25 cellular contexts compared by ENCODE assay signal in the genomic region with DNA sequence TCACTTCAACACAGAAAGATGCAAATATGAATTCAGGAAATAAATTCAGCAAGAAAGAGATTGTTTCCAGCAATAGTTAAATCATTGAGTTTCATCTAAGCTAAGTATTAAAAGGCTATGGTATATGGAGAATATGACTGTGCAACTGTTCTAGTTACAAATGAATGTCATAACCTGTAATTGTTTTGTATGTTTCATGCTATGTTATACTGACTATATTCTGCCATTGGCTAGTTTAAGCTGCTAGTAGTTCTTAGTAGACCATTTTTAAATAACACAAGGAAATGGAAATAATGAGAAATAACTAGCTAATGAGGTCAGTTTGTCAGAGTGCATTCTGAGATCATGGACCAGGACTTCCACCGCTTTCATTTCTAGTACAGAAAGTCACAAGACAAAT.
DNase-seq lines count a peak whose midpoint lies in the region; ATAC-seq, FAIRE-seq and TF ChIP-seq lines count a peak whose summit lies in the region.
"Had no signal": no experiment of that assay in that cellular context is flagged by ENCODE, and none has a peak within 500 bp of the region (broad histone marks: within the 10 kb centered on the region; RNA-seq: fewer than 3 reads in every experiment).

No MANE protein-coding gene starts in this region.

- no peak overlapping the region for H3K4me3 ChIP-seq in ACC112 (ENCODE audit: low read depth, low read length)
- no peak overlapping the region for H3K4me3 ChIP-seq in Loucy (ENCODE audit: low read length, poor library complexity, severe bottlenecking)
- H3K4me3 ChIP-seq in astrocyte (ENCODE audit: insufficient read depth, low read depth, low read length) = no peak overlapping the region
- no peak overlapping the region for H3K4me3 ChIP-seq in MG63
- H3K4me3 ChIP-seq: BLaER1 treated with 17β-estradiol and CSF1 and Interleukin-3, amounts not matched to agents 10 nM and 100 nM; GM23338 had no signal

- H3K9ac ChIP-seq in Loucy (ENCODE audit: low read depth, low read length, poor library complexity, severe bottlenecking) (no peak overlapping the region), astrocyte (ENCODE audit: low read length) (no peak overlapping the region)
- H3K9ac ChIP-seq: BLaER1 treated with 17β-estradiol and CSF1 and Interleukin-3, amounts not matched to agents 10 nM and 100 nM; KMS-11; SK-N-SH had no signal

- H3K4me1 ChIP-seq in ACC112 (ENCODE audit: control insufficient read depth, insufficient read depth, low read length, unreplicated experiment) = no peaks in the 10 kb centered on the region
- peaks cover 8% of the 10 kb centered on the region for H3K4me1 ChIP-seq in Loucy (ENCODE audit: insufficient read depth, low read length, poor library complexity, severe bottlenecking)
- no peaks in the 10 kb centered on the region for H3K4me1 ChIP-seq in astrocyte (ENCODE audit: insufficient read depth, low read length)

- H3K27me3 ChIP-seq in ACC112 (ENCODE audit: insufficient read depth, low read length) (no peaks in the 10 kb centered on the region), Loucy (ENCODE audit: insufficient read depth, low read length, poor library complexity, severe bottlenecking) (no peaks in the 10 kb centered on the region), astrocyte (ENCODE audit: insufficient read depth, low read length) (no peaks in the 10 kb centered on the region), MG63 (no peaks in the 10 kb centered on the region)
- H3K27me3 ChIP-seq: BLaER1 treated with 17β-estradiol and CSF1 and Interleukin-3, amounts not matched to agents 10 nM and 100 nM had no signal

- H4K20me1 ChIP-seq in Loucy (ENCODE audit: insufficient read depth, low read length, poor library complexity, severe bottlenecking) = no peaks in the 10 kb centered on the region
- H4K20me1 ChIP-seq in astrocyte (ENCODE audit: insufficient read depth, low read length) = no peaks in the 10 kb centered on the region
- H4K20me1 ChIP-seq: BLaER1 treated with 17β-estradiol and CSF1 and Interleukin-3, amounts not matched to agents 10 nM and 100 nM had no signal

- DNase-seq in astrocyte (ENCODE audit: low read depth) (no peak), NCI-H2171 (lab: John Stamatoyannopoulos, UW) (no peak), MG63 (no peak)
- no peak for DNase-seq in stimulated activated effector memory CD8-positive, alpha-beta T cell treated with anti-CD3 and anti-CD28 coated beads, Interleukin-12 subunit alpha, Interleukin-12 subunit beta, amount 100 ng/mL, for 72 hours (ENCODE audit: low spot score in 2 of 2)
- no peak for DNase-seq in activated CD4-positive, alpha-beta memory T cell treated with anti-CD3 and anti-CD28 coated beads, Interleukin-2, amount 10 ng/mL, durations not matched to agents 7 days and 5 days
- DNase-seq: AML-193; CD4-positive, alpha-beta T cell; H9; NCI-H1092 treated with DMSO at 0.1 percent for 48 hours; NCI-H1436; NCI-H187; NCI-H2081 treated with DMSO at 0.1 percent for 48 hours; NCI-H446; NCI-H524 treated with DMSO at 0.1 percent for 48 hours; NCI-H774; SK-N-SH had no signal

- H3K27me3 Mint-ChIP-seq in astrocyte (ENCODE audit: low read depth, unreplicated experiment) = no peaks in the 10 kb centered on the region
- H3K27me3 Mint-ChIP-seq in activated CD4-positive, alpha-beta memory T cell treated with anti-CD3 and anti-CD28 coated beads, Interleukin-2, amount 10 ng/mL, durations not matched to agents 7 days and 5 days = no peaks in the 10 kb centered on the region
- H3K27me3 Mint-ChIP-seq: CD4-positive, alpha-beta T cell had no signal

- H3K36me3 ChIP-seq in ACC112 (ENCODE audit: insufficient read depth, low read length) (no peaks in the 10 kb centered on the region), Loucy (ENCODE audit: insufficient read depth, low read length) (no peaks in the 10 kb centered on the region), astrocyte (ENCODE audit: insufficient read depth, low read length) (no peaks in the 10 kb centered on the region), MG63 (no peaks in the 10 kb centered on the region)
- H3K36me3 ChIP-seq: BLaER1 treated with 17β-estradiol and CSF1 and Interleukin-3, amounts not matched to agents 10 nM and 100 nM had no signal

- ATAC-seq in stimulated activated effector memory CD8-positive, alpha-beta T cell treated with anti-CD3 and anti-CD28 coated beads, Interleukin-12 subunit alpha, Interleukin-12 subunit beta, amount 100 ng/mL, for 72 hours = peak; percentile 53
- ATAC-seq: GM23338 had no signal

- peak overlapping the region; percentile 15 for H2AFZ ChIP-seq in ACC112 (ENCODE audit: low read length, unreplicated experiment)
- H2AFZ ChIP-seq in Loucy (ENCODE audit: low read length) = 0 out of 2 replicates have a peak overlapping the region, but pooled peaks have one; percentile 66
- no peak overlapping the region for H2AFZ ChIP-seq in astrocyte (ENCODE audit: low read depth, low read length)
- H2AFZ ChIP-seq: GM23338 had no signal

- no peak overlapping the region for H3K4me3 Mint-ChIP-seq in astrocyte (ENCODE audit: unreplicated experiment)
- no peak overlapping the region for H3K4me3 Mint-ChIP-seq in stimulated activated effector memory CD8-positive, alpha-beta T cell treated with anti-CD3 and anti-CD28 coated beads, Interleukin-12 subunit alpha, Interleukin-12 subunit beta, amount 100 ng/mL, for 72 hours
- H3K4me3 Mint-ChIP-seq in activated CD4-positive, alpha-beta memory T cell treated with anti-CD3 and anti-CD28 coated beads, Interleukin-2, amount 10 ng/mL, durations not matched to agents 7 days and 5 days = no peak overlapping the region
- H3K4me3 Mint-ChIP-seq: CD4-positive, alpha-beta T cell; GM23338; H9; IgD-negative memory B cell had no signal

- CTCF ChIA-PET in activated CD4-positive, alpha-beta memory T cell treated with anti-CD3 and anti-CD28 coated beads, Interleukin-2, amount 10 ng/mL, durations not matched to agents 7 days and 5 days (lab: Charles Lee) = no interaction called here

- H3K9me3 Mint-ChIP-seq in astrocyte (ENCODE audit: unreplicated experiment) = no peaks in the 10 kb centered on the region
- H3K9me3 Mint-ChIP-seq in stimulated activated effector memory CD8-positive, alpha-beta T cell treated with anti-CD3 and anti-CD28 coated beads, Interleukin-12 subunit alpha, Interleukin-12 subunit beta, amount 100 ng/mL, for 72 hours = no peaks in the 10 kb centered on the region
- no peaks in the 10 kb centered on the region for H3K9me3 Mint-ChIP-seq in activated CD4-positive, alpha-beta memory T cell treated with anti-CD3 and anti-CD28 coated beads, Interleukin-2, amount 10 ng/mL, durations not matched to agents 7 days and 5 days
- H3K9me3 Mint-ChIP-seq: CD4-positive, alpha-beta T cell; GM23338; H9; IgD-negative memory B cell had no signal

- no peak for FAIRE-seq in astrocyte (lab: Jason Lieb, UNC)
- FAIRE-seq: A204.1, D721Med, G401.6 had no signal

- H3K27ac ChIP-seq in ACC112 (ENCODE audit: low read depth, low read length) = no peak overlapping the region
- H3K27ac ChIP-seq in astrocyte (ENCODE audit: low read depth, low read length) = no peak overlapping the region
- H3K27ac ChIP-seq: BLaER1 treated with 17β-estradiol and CSF1 and Interleukin-3, amounts not matched to agents 10 nM and 100 nM; KMS-11 had no signal

- no peak for TF ChIP-seq CTCF in Loucy (conservative IDR thresholded peaks at IDR 0.05; ENCODE audit: low read length)
- TF ChIP-seq CTCF in astrocyte (IDR thresholded peaks at IDR 0.05; ENCODE audit: insufficient read depth, low read depth, low read length) = no peak

- H3K4me1 Mint-ChIP-seq in astrocyte (ENCODE audit: low read depth, unreplicated experiment) = peaks cover 7% of the 10 kb centered on the region
- H3K4me1 Mint-ChIP-seq in stimulated activated effector memory CD8-positive, alpha-beta T cell treated with anti-CD3 and anti-CD28 coated beads, Interleukin-12 subunit alpha, Interleukin-12 subunit beta, amount 100 ng/mL, for 72 hours = peaks cover 8% of the 10 kb centered on the region
- H3K4me1 Mint-ChIP-seq in activated CD4-positive, alpha-beta memory T cell treated with anti-CD3 and anti-CD28 coated beads, Interleukin-2, amount 10 ng/mL, durations not matched to agents 7 days and 5 days = peaks cover 5% of the 10 kb centered on the region

- no peaks in the 10 kb centered on the region for H3K9me2 ChIP-seq in Loucy (replicated peaks; ENCODE audit: low read depth, low read length)
- H3K9me2 ChIP-seq: SK-N-SH had no signal

- H3F3A ChIP-seq in Loucy (ENCODE audit: low read depth) = no peaks in the 10 kb centered on the region

- H3K9me3 ChIP-seq in Loucy (ENCODE audit: insufficient read depth, low read depth, low read length) (no peaks in the 10 kb centered on the region), astrocyte (ENCODE audit: insufficient read depth, low read depth, low read length) (no peaks in the 10 kb centered on the region), MG63 (no peaks in the 10 kb centered on the region)
- H3K9me3 ChIP-seq: BLaER1 treated with 17β-estradiol and CSF1 and Interleukin-3, amounts not matched to agents 10 nM and 100 nM; SK-N-SH had no signal

- H3K27ac Mint-ChIP-seq in astrocyte (ENCODE audit: unreplicated experiment) = peak overlapping the region; percentile 48
- H3K27ac Mint-ChIP-seq in stimulated activated effector memory CD8-positive, alpha-beta T cell treated with anti-CD3 and anti-CD28 coated beads, Interleukin-12 subunit alpha, Interleukin-12 subunit beta, amount 100 ng/mL, for 72 hours = no peak overlapping the region
- no peak overlapping the region for H3K27ac Mint-ChIP-seq in activated CD4-positive, alpha-beta memory T cell treated with anti-CD3 and anti-CD28 coated beads, Interleukin-2, amount 10 ng/mL, durations not matched to agents 7 days and 5 days
- H3K27ac Mint-ChIP-seq: CD4-positive, alpha-beta T cell; GM23338; H9; IgD-negative memory B cell had no signal

- H3K36me3 Mint-ChIP-seq in astrocyte (ENCODE audit: low read depth, unreplicated experiment) = no peaks in the 10 kb centered on the region
- H3K36me3 Mint-ChIP-seq in stimulated activated effector memory CD8-positive, alpha-beta T cell treated with anti-CD3 and anti-CD28 coated beads, Interleukin-12 subunit alpha, Interleukin-12 subunit beta, amount 100 ng/mL, for 72 hours = no peaks in the 10 kb centered on the region
- H3K36me3 Mint-ChIP-seq in activated CD4-positive, alpha-beta memory T cell treated with anti-CD3 and anti-CD28 coated beads, Interleukin-2, amount 10 ng/mL, durations not matched to agents 7 days and 5 days (ENCODE audit: low read depth) = no peaks in the 10 kb centered on the region
- H3K36me3 Mint-ChIP-seq: IgD-negative memory B cell had no signal

- H3K4me2 ChIP-seq in Loucy (ENCODE audit: low read depth, low read length, poor library complexity, severe bottlenecking) (no peak overlapping the region), astrocyte (ENCODE audit: low read length) (no peak overlapping the region)
- H3K4me2 ChIP-seq: BLaER1 treated with 17β-estradiol and CSF1 and Interleukin-3, amounts not matched to agents 10 nM and 100 nM; GM23338; KMS-11; SK-N-SH had no signal

- H3K79me2 ChIP-seq in ACC112 (ENCODE audit: control insufficient read depth, insufficient read depth, low read length, unreplicated experiment) (no peaks in the 10 kb centered on the region), Loucy (ENCODE audit: insufficient read depth, low read length) (no peaks in the 10 kb centered on the region), astrocyte (ENCODE audit: insufficient read depth, low read length) (no peaks in the 10 kb centered on the region)

- POLR2A ChIA-PET in activated CD4-positive, alpha-beta memory T cell treated with anti-CD3 and anti-CD28 coated beads, Interleukin-2, amount 10 ng/mL, durations not matched to agents 7 days and 5 days (lab: Charles Lee) = no interaction called here
